Comparison of ENCODE assay signal across 20 cellular contexts in genomic region chr11:84947970-84948600, GRCh38.
DNase-seq lines count a peak whose midpoint lies in the region; ATAC-seq and TF ChIP-seq lines count a peak whose summit lies in the region.
"Had no signal": no experiment of that assay in that cellular context is flagged by ENCODE, and none has a peak within 500 bp of the region (broad histone marks: within the 10 kb centered on the region; RNA-seq: fewer than 3 reads in every experiment).

No MANE protein-coding gene starts in this region.

- peak; percentile 69 for DNase-seq in GM23248
- peak; percentile 28 for DNase-seq in WTC11 (ENCODE audit: low spot score)
- DNase-seq in left cardiac atrium: no peak
- DNase-seq in renal cortical epithelial cell (ENCODE audit: low read depth): peak; percentile 34
- DNase-seq in aorta: no peak
- DNase-seq in cortex of kidney (lab: John Stamatoyannopoulos, UW): no peak
- DNase-seq: activated CD4-positive, alpha-beta T cell treated with anti-CD3 and anti-CD28 coated beads, Interleukin-2, amount 50 U/mL, for 1 hour; activated T-cell treated with anti-CD3 and anti-CD28 coated beads, Interleukin-2, amount 50 U/mL, for 72 hours; CD8-positive, alpha-beta T cell; effector memory CD8-positive, alpha-beta T cell; left lung; NCI-H1694; NCI-H524 treated with DMSO at 0.1 percent for 48 hours; nephron progenitor cell; RPMI8226; T-helper 2 cell had no signal

- no peaks in the 10 kb centered on the region for H4K20me1 ChIP-seq in GM23248 (ENCODE audit: insufficient read depth)

- H3K27ac ChIP-seq in GM23248: peak overlapping the region; percentile 42
- H3K27ac ChIP-seq in aorta (ENCODE audit: low read depth in 1 of 2, low read length in 2 of 2): no peak overlapping the region
- H3K27ac ChIP-seq: left lung, skin epidermis had no signal

- H3K4me3 Mint-ChIP-seq in WTC11: no peak overlapping the region
- H3K4me3 Mint-ChIP-seq: activated T-cell treated with anti-CD3 and anti-CD28 coated beads, Interleukin-2, amount 50 U/mL, for 72 hours; CD8-positive, alpha-beta T cell; effector memory CD8-positive, alpha-beta T cell; nephron progenitor cell; stimulated activated naive CD8-positive, alpha-beta T cell treated with anti-CD3 and anti-CD28 coated beads, Interleukin-15, Interleukin-2, amounts not matched to agents 100 ng/mL and 50 ng/mL, for 24 hours had no signal

- no peaks in the 10 kb centered on the region for H3K27me3 Mint-ChIP-seq in WTC11 (ENCODE audit: low read depth)
- H3K27me3 Mint-ChIP-seq: effector memory CD8-positive, alpha-beta T cell; stimulated activated naive CD8-positive, alpha-beta T cell treated with anti-CD3 and anti-CD28 coated beads, Interleukin-15, Interleukin-2, amounts not matched to agents 100 ng/mL and 50 ng/mL, for 24 hours had no signal

- H3K4me1 Mint-ChIP-seq in WTC11: peaks cover 27% of the 10 kb centered on the region

- H3K9me3 Mint-ChIP-seq in WTC11: peaks cover 23% of the 10 kb centered on the region

- ATAC-seq in WTC11: peak; percentile 56
- peak; percentile 65 to 76 for ATAC-seq in left cardiac atrium
- ATAC-seq in HG03460 (IDR thresholded peaks at IDR 0.05; ENCODE audit: unreplicated experiment): no peak
- ATAC-seq in aorta (ENCODE audit: low FRiP score): no peak
- ATAC-seq: activated T-cell treated with anti-CD3 and anti-CD28 coated beads, Interleukin-2, amount 50 U/mL, for 72 hours; CD8-positive, alpha-beta T cell; effector memory CD8-positive, alpha-beta T cell; left lung had no signal

- peaks cover 9% of the 10 kb centered on the region; the same call in 1 of the 2 replicates for H3F3A ChIP-seq in GM23248 (ENCODE audit: insufficient read depth)

- no peaks in the 10 kb centered on the region; the same call in 1 of the 2 replicates for H3K9me2 ChIP-seq in GM23248 (ENCODE audit: insufficient read depth)

- H3K4me1 ChIP-seq in GM23248 (ENCODE audit: insufficient read depth) (peaks cover 12% of the 10 kb centered on the region), aorta (ENCODE audit: control insufficient read depth in 1 of 2, insufficient read depth in 2 of 2, low read length in 2 of 2) (no peaks in the 10 kb centered on the region)
- H3K4me1 ChIP-seq: left lung had no signal

- no peaks in the 10 kb centered on the region for H3K9me3 ChIP-seq in GM23248 (ENCODE audit: low read depth)
- peaks cover 1% of the 10 kb centered on the region for H3K9me3 ChIP-seq in aorta (ENCODE audit: control insufficient read depth, low read length)
- H3K9me3 ChIP-seq: HAP-1 had no signal

- H3K36me3 ChIP-seq in GM23248 (ENCODE audit: low read depth) (no peaks in the 10 kb centered on the region), aorta (ENCODE audit: control insufficient read depth in 1 of 2, insufficient read depth in 2 of 2, low read length in 1 of 2) (no peaks in the 10 kb centered on the region)
- H3K36me3 ChIP-seq: left lung had no signal

- H3K4me2 ChIP-seq in GM23248 (ENCODE audit: unreplicated experiment): peak overlapping the region; percentile 12

- POLR2A ChIA-PET in WTC11 (lab: Charles Lee): no interaction called here

- peak overlapping the region; percentile 82 for H3K27ac Mint-ChIP-seq in WTC11
- H3K27ac Mint-ChIP-seq: activated T-cell treated with anti-CD3 and anti-CD28 coated beads, Interleukin-2, amount 50 U/mL, for 72 hours; CD8-positive, alpha-beta T cell; effector memory CD8-positive, alpha-beta T cell; nephron progenitor cell; stimulated activated naive CD8-positive, alpha-beta T cell treated with anti-CD3 and anti-CD28 coated beads, Interleukin-15, Interleukin-2, amounts not matched to agents 100 ng/mL and 50 ng/mL, for 24 hours had no signal

- CTCF ChIA-PET in WTC11 (lab: Charles Lee): interaction anchor here (0.9 kb wide), 1 partner anchor 167 kb away, joined by 4 read pairs; no protein-coding TSS in a partner anchor

- TF ChIP-seq CTCF in WTC11 (IDR thresholded peaks at IDR 0.05): no peak

- peak overlapping the region; percentile 13; the same call in 1 of the 2 replicates for H3K9ac ChIP-seq in GM23248

- H3K79me2 ChIP-seq in GM23248 (ENCODE audit: insufficient read depth): no peaks in the 10 kb centered on the region

- H3K27me3 ChIP-seq in GM23248 (replicated peaks; ENCODE audit: insufficient read depth): no peaks in the 10 kb centered on the region
- H3K27me3 ChIP-seq in aorta (ENCODE audit: control insufficient read depth in 1 of 2, insufficient read depth in 2 of 2, low read length in 1 of 2): no peaks in the 10 kb centered on the region
- H3K27me3 ChIP-seq: left lung had no signal

- peaks cover 7% of the 10 kb centered on the region for H3K36me3 Mint-ChIP-seq in WTC11
- H3K36me3 Mint-ChIP-seq: CD8-positive, alpha-beta T cell had no signal

- H3K4me3 ChIP-seq in GM23248 (no peak overlapping the region), aorta (ENCODE audit: low read length in 2 of 2) (no peak overlapping the region)
- H3K4me3 ChIP-seq: HAP-1, left lung, skin epidermis had no signal

- intact Hi-C loops in left cardiac atrium (cut with DNase I): no loop called here
- intact Hi-C loops in aorta (cut with DNase I): no loop called here

- peak overlapping the region; percentile 72 for H2AFZ ChIP-seq in GM23248

- WGBS in GM23248 (ENCODE audit: low coverage in 1 of 2, low lambda C conversion rate in 2 of 2, missing lambda C conversion rate in 2 of 2), 2 experiments: 42% methylated on average over 3 of the region's 3 CpGs
- WGBS in aorta, 2 donors: 50 to 55% methylated on average over 3 of the region's 3 CpGs

- in situ Hi-C loops in GM23248 (cut with MboI): no loop called here

TF ChIP-seq in WTC11, 78 proteins besides CTCF, POLR2A, EP300 and RAD21:
- no peak for TF ChIP-seq ZNF317 (CRISPR knock-in tag; IDR thresholded peaks at IDR 0.05; ENCODE audit: borderline replicate concordance, low read depth)
- TF ChIP-seq PRDM15 (CRISPR knock-in tag; IDR thresholded peaks at IDR 0.05): no peak
TF ChIP-seq in WTC11: peak in this region for 0.

Comparison
In these comparisons a context has a peak if more than half of its experiments do, and no peak if none do; other contexts are left out.
1. DNase-seq: peak in GM23248 (single experiment), WTC11 (single experiment) and renal cortical epithelial cell (single experiment); none in left cardiac atrium (single experiment), aorta (0 of 2) and cortex of kidney (single experiment).
2. ATAC-seq: peak in WTC11 (single experiment) and left cardiac atrium (2 of 2); none in HG03460 (single experiment) and aorta (single experiment).